In genomic region chr3:15796771-15797599, GRCh38 we compare ENCODE assay signal across 8 cellular contexts. TPM values are rescaled to one million over a fixed set of nuclear protein-coding genes. Genes with fewer than 3 reads are reported as not detected.
DNase-seq lines count a peak whose midpoint lies in the region; ATAC-seq and TF ChIP-seq lines count a peak whose summit lies in the region.

No MANE protein-coding gene starts in this region.

- peaks cover 4 to 5% of the 10 kb centered on the region in 2 donors for H3K4me1 ChIP-seq in mucosa of rectum (ENCODE audit: control insufficient read depth in 2 of 2, insufficient read depth in 2 of 2, low read length in 2 of 2)
- peaks cover 68% of the 10 kb centered on the region for H3K4me1 ChIP-seq in vagina

- peak overlapping the region; percentile 98 for H3K27ac Mint-ChIP-seq in T-helper 2 cell treated with Interferon-gamma antibody and Interleukin-4, amounts not matched to agents 5 μg/mL and 100 μg/mL, for 36 hours

- H3K9me3 Mint-ChIP-seq in T-helper 2 cell treated with Interferon-gamma antibody and Interleukin-4, amounts not matched to agents 5 μg/mL and 100 μg/mL, for 36 hours = peaks cover 4% of the 10 kb centered on the region

- ATAC-seq in HG03196 (IDR thresholded peaks at IDR 0.05; ENCODE audit: unreplicated experiment) = no peak

- peak overlapping the region; percentile 94 for H3K27ac ChIP-seq in HL-60 (replicated peaks)
- H3K27ac ChIP-seq in mucosa of rectum (ENCODE audit: low read depth in 2 of 2, low read length in 2 of 2) = peak overlapping the region; percentile 64 to 70
- peak overlapping the region; percentile 91 for H3K27ac ChIP-seq in vagina

- no peak for TF ChIP-seq CTCF in HL-60 (IDR thresholded peaks at IDR 0.05; ENCODE audit: insufficient read depth, low read length)
- no peak for TF ChIP-seq CTCF in vagina (IDR thresholded peaks at IDR 0.05)

- no peak for TF ChIP-seq POLR2A in vagina (IDR thresholded peaks at IDR 0.05)

- DNase-seq in DMS114 treated with DMSO at 0.1 percent for 48 hours (lab: John Stamatoyannopoulos, UW; ENCODE audit: unreplicated experiment) (peak; percentile 93), HL-60 (ENCODE audit: low read depth in 1 of 2, low spot score in 1 of 2) (no peak), epidermal melanocyte (ENCODE audit: insufficient read length, low spot score) (peak; percentile 23), vagina (ENCODE audit: extremely low spot score in 2 of 2) (no peak), NCI-H1092 treated with DMSO at 0.1 percent for 48 hours (lab: John Stamatoyannopoulos, UW) (no peak)
- DNase-seq in T-helper 2 cell treated with Interferon-gamma antibody and Interleukin-4, amounts not matched to agents 5 μg/mL and 100 μg/mL, for 36 hours (ENCODE audit: low spot score) = no peak

- H3K36me3 ChIP-seq in mucosa of rectum (ENCODE audit: control insufficient read depth in 2 of 2, insufficient read depth in 2 of 2, low read length in 2 of 2) (no peaks in the 10 kb centered on the region), vagina (no peaks in the 10 kb centered on the region)

- peaks cover 29% of the 10 kb centered on the region for H3K36me3 Mint-ChIP-seq in T-helper 2 cell treated with Interferon-gamma antibody and Interleukin-4, amounts not matched to agents 5 μg/mL and 100 μg/mL, for 36 hours (ENCODE audit: low read depth)

- H3K9me3 ChIP-seq in mucosa of rectum (ENCODE audit: control insufficient read depth in 2 of 2, low read length in 2 of 2) (no peaks in the 10 kb centered on the region), vagina (no peaks in the 10 kb centered on the region)

- H3K27me3 Mint-ChIP-seq in T-helper 2 cell treated with Interferon-gamma antibody and Interleukin-4, amounts not matched to agents 5 μg/mL and 100 μg/mL, for 36 hours (ENCODE audit: low read depth) = no peaks in the 10 kb centered on the region

- H3K27me3 ChIP-seq in HL-60 (ENCODE audit: insufficient read depth, poor library complexity, severe bottlenecking) (no peaks in the 10 kb centered on the region), mucosa of rectum (ENCODE audit: control insufficient read depth in 2 of 2, insufficient read depth in 2 of 2, low read length in 2 of 2) (no peaks in the 10 kb centered on the region), vagina (no peaks in the 10 kb centered on the region)

- H3K4me3 ChIP-seq in HL-60 (replicated peaks; ENCODE audit: insufficient read depth, low read length) (peak overlapping the region; percentile 37), mucosa of rectum (ENCODE audit: low read length in 2 of 2) (peak overlapping the region; percentile 42 to 65), vagina (peak overlapping the region; percentile 44 to 45)

- H3K4me1 Mint-ChIP-seq in T-helper 2 cell treated with Interferon-gamma antibody and Interleukin-4, amounts not matched to agents 5 μg/mL and 100 μg/mL, for 36 hours (ENCODE audit: low read depth) = peaks cover 74% of the 10 kb centered on the region

- H3K9ac ChIP-seq in mucosa of rectum (ENCODE audit: low read depth in 1 of 2, low read length in 2 of 2) = peak overlapping the region; percentile 41 to 54

- H3K4me3 Mint-ChIP-seq in T-helper 2 cell treated with Interferon-gamma antibody and Interleukin-4, amounts not matched to agents 5 μg/mL and 100 μg/mL, for 36 hours = peak overlapping the region; percentile 98

- intact Hi-C loops in vagina (cut with DNase I) = no loop called here

RNA-seq across cellular contexts. Expression of gene ANKRD28, which starts 0.8 kb away (rescaled TPM):
- 48.6 TPM for total RNA-seq in vagina

Comparison
In these comparisons a context has a peak if more than half of its experiments do, and no peak if none do; other contexts are left out.
1. DNase-seq: peak in DMS114 treated with DMSO at 0.1 percent for 48 hours (single experiment) and epidermal melanocyte (single experiment); none in HL-60 (0 of 2), T-helper 2 cell treated with Interferon-gamma antibody and Interleukin-4, amounts not matched to agents 5 μg/mL and 100 μg/mL, for 36 hours (single experiment), vagina (0 of 2) and NCI-H1092 treated with DMSO at 0.1 percent for 48 hours (single experiment).
2. Peak in every context shown above with its lines, with median percentiles within 50 percentile points of each other: H3K27ac ChIP-seq and H3K4me3 ChIP-seq.